13 cellular contexts compared by ENCODE assay signal in the genomic region with DNA sequence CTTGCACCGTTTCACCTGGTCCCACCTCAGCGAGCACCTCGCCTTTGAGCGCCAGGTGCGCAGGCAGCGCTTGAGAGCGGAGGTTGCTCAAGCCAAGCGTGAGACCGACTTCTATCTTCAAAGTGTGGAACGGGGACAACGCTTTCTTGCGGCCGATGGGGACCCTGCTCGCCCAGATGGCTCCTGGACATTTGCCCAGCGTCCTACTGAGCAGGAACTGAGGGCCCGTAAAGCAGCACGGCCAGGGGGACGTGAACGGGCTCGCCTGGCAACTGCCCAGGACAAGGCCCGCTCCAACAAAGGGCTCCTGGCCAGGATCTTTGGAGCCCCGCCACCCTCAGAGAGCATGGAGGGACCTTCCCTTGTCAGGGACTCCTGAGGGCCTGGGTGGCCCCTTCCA. TPM values are rescaled to one million over a fixed set of nuclear protein-coding genes. Genes with fewer than 3 reads are reported as not detected.
DNase-seq lines count a peak whose midpoint lies in the region; ATAC-seq and TF ChIP-seq lines count a peak whose summit lies in the region.
"Had no signal": no experiment of that assay in that cellular context is flagged by ENCODE, and none has a peak within 500 bp of the region (broad histone marks: within the 10 kb centered on the region; RNA-seq: fewer than 3 reads in every experiment).

No MANE protein-coding gene starts in this region.

- peaks cover 15% of the 10 kb centered on the region for H3K27me3 ChIP-seq in CD4-positive, CD25-positive, alpha-beta regulatory T cell (ENCODE audit: control insufficient read depth, insufficient read depth, low read length)
- H3K27me3 ChIP-seq in colonic mucosa, result peaks cover 10% of the 10 kb centered on the region
- H3K27me3 ChIP-seq in ovary, result no peaks in the 10 kb centered on the region

- no peak for TF ChIP-seq EP300 in ovary (IDR thresholded peaks at IDR 0.05)

- no peak for TF ChIP-seq POLR2A in ovary (IDR thresholded peaks at IDR 0.05)

- TF ChIP-seq CTCF in HFF-Myc (IDR thresholded peaks at IDR 0.05; ENCODE audit: low read depth, low read length, missing control alignments), result no peak
- TF ChIP-seq CTCF in colonic mucosa (IDR thresholded peaks at IDR 0.05), result no peak
- TF ChIP-seq CTCF in ovary (IDR thresholded peaks at IDR 0.05), result no peak

- no peaks in the 10 kb centered on the region for H3K9me3 ChIP-seq in CD4-positive, CD25-positive, alpha-beta regulatory T cell (ENCODE audit: control insufficient read depth in 2 of 2, low read length in 2 of 2)
- no peaks in the 10 kb centered on the region for H3K9me3 ChIP-seq in colonic mucosa
- H3K9me3 ChIP-seq in ovary, result no peaks in the 10 kb centered on the region

- H3K27ac Mint-ChIP-seq in CD4-positive, CD25-positive, alpha-beta regulatory T cell, result peak overlapping the region in 2 of 3 donors; percentile 82 to 91
- H3K27ac Mint-ChIP-seq: stimulated activated naive CD8-positive, alpha-beta T cell treated with anti-CD3 and anti-CD28 coated beads, Interleukin-15, Interleukin-2, amounts not matched to agents 100 ng/mL and 50 ng/mL, for 24 hours had no signal

- peaks cover 21% of the 10 kb centered on the region for H3K36me3 ChIP-seq in CD4-positive, CD25-positive, alpha-beta regulatory T cell (ENCODE audit: control insufficient read depth, insufficient read depth, low read length)
- H3K36me3 ChIP-seq in colonic mucosa (no peaks in the 10 kb centered on the region), ovary (no peaks in the 10 kb centered on the region)

- no peak overlapping the region for H3K4me3 Mint-ChIP-seq in CD4-positive, CD25-positive, alpha-beta regulatory T cell
- H3K4me3 Mint-ChIP-seq: stimulated activated naive CD8-positive, alpha-beta T cell treated with anti-CD3 and anti-CD28 coated beads, Interleukin-15, Interleukin-2, amounts not matched to agents 100 ng/mL and 50 ng/mL, for 24 hours had no signal

- ATAC-seq in CD4-positive, CD25-positive, alpha-beta regulatory T cell (ENCODE audit: low read depth in 2 of 2), result no peak
- no peak for ATAC-seq in HG02763 (IDR thresholded peaks at IDR 0.05; ENCODE audit: unreplicated experiment)
- ATAC-seq: esophagus mucosa had no signal

- no peak overlapping the region for H3K9ac ChIP-seq in colonic mucosa (ENCODE audit: low read depth in 2 of 2, low read length in 2 of 2)

- H3K27me3 Mint-ChIP-seq in CD4-positive, CD25-positive, alpha-beta regulatory T cell, result no peaks in the 10 kb centered on the region

- 89 to 92% (median 90%) methylated on average over 20 to 22 of the region's 22 CpGs for WGBS in ovary, 3 donors

- H3K27ac ChIP-seq in CD4-positive, CD25-positive, alpha-beta regulatory T cell (ENCODE audit: insufficient read depth, low read length, poor library complexity, severe bottlenecking), result peak overlapping the region; percentile 90
- H3K27ac ChIP-seq in colonic mucosa, result no peak overlapping the region
- no peak overlapping the region for H3K27ac ChIP-seq in ovary

- H3K4me1 ChIP-seq in CD4-positive, CD25-positive, alpha-beta regulatory T cell (ENCODE audit: control insufficient read depth, insufficient read depth, low read length, poor library complexity, severe bottlenecking), result peaks cover 28% of the 10 kb centered on the region
- H3K4me1 ChIP-seq in colonic mucosa, result peaks cover 9% of the 10 kb centered on the region
- H3K4me1 ChIP-seq in ovary (ENCODE audit: insufficient read depth), result peaks cover 4% of the 10 kb centered on the region

- H3K4me1 Mint-ChIP-seq in CD4-positive, CD25-positive, alpha-beta regulatory T cell, result peaks cover 5 to 26% (median 17%) of the 10 kb centered on the region in 4 donors

- peak overlapping the region; percentile 95 for H3K4me3 ChIP-seq in CD4-positive, CD25-positive, alpha-beta regulatory T cell (ENCODE audit: low read depth, low read length)
- peak overlapping the region; percentile 75 for H3K4me3 ChIP-seq in HFF-Myc (replicated peaks; ENCODE audit: low read depth, low read length)
- peak overlapping the region; percentile 97 for H3K4me3 ChIP-seq in colonic mucosa
- no peak overlapping the region for H3K4me3 ChIP-seq in ovary

- intact Hi-C loops in colonic mucosa (cut with DNase I) (no loop called here), ovary (cut with DNase I) (loop anchor here in 3 of 4 donors (5.0 to 10.0 kb wide), 3 partner anchors 253 to 423 kb away; no protein-coding TSS in a partner anchor)

- DNase-seq in CD4-positive, CD25-positive, alpha-beta regulatory T cell, result no peak
- DNase-seq in HFF-Myc (ENCODE audit: extremely low read depth, low read depth) (no peak), colonic mucosa (no peak), ovary (peak; percentile 23 to 62 (median 50))
- DNase-seq in activated CD4-positive, CD25-positive, alpha-beta regulatory T cell treated with anti-CD3 and anti-CD28 coated beads, Interleukin-2, amount 50 U/mL, for 72 hours, result no peak
- DNase-seq in activated CD4-positive, alpha-beta T cell treated with anti-CD3 and anti-CD28 coated beads, Interleukin-2, amount 50 U/mL, for 48 hours, result no peak
- DNase-seq: DMS153, H7, KBM-7, NCI-H2171 had no signal

- H3K36me3 Mint-ChIP-seq in CD4-positive, CD25-positive, alpha-beta regulatory T cell, result peaks cover 19% of the 10 kb centered on the region

- no peaks in the 10 kb centered on the region for H3K9me3 Mint-ChIP-seq in CD4-positive, CD25-positive, alpha-beta regulatory T cell
- H3K9me3 Mint-ChIP-seq: stimulated activated naive CD8-positive, alpha-beta T cell treated with anti-CD3 and anti-CD28 coated beads, Interleukin-15, Interleukin-2, amounts not matched to agents 100 ng/mL and 50 ng/mL, for 24 hours had no signal

RNA-seq across cellular contexts. Expression of a gene that starts 1.5 kb away (rescaled TPM):
- 29.4 TPM for total RNA-seq in CD4-positive, CD25-positive, alpha-beta regulatory T cell
- 10 to 100 TPM; 53.7 to 64.0 (median 57.9) TPM for polyA plus RNA-seq in CD4-positive, CD25-positive, alpha-beta regulatory T cell
- total RNA-seq in colonic mucosa (10 to 100 TPM; 15.9 to 17.9 TPM), ovary (10 to 100 TPM; 10.9 to 17.5 (median 15.5) TPM)
- polyA plus RNA-seq in ovary, result 10 to 100 TPM in 1 of 2 donors, 1 to 10 TPM in 1; 8.5 to 18.2 TPM

Comparison
In these comparisons a context has a peak if more than half of its experiments do, and no peak if none do; other contexts are left out.
1. DNase-seq: peak in ovary (5 of 5); none in CD4-positive, CD25-positive, alpha-beta regulatory T cell (0 of 3), HFF-Myc (single experiment), colonic mucosa (single experiment), activated CD4-positive, CD25-positive, alpha-beta regulatory T cell treated with anti-CD3 and anti-CD28 coated beads, Interleukin-2, amount 50 U/mL, for 72 hours (single experiment) and activated CD4-positive, alpha-beta T cell treated with anti-CD3 and anti-CD28 coated beads, Interleukin-2, amount 50 U/mL, for 48 hours (0 of 2).